In the genomic region with DNA sequence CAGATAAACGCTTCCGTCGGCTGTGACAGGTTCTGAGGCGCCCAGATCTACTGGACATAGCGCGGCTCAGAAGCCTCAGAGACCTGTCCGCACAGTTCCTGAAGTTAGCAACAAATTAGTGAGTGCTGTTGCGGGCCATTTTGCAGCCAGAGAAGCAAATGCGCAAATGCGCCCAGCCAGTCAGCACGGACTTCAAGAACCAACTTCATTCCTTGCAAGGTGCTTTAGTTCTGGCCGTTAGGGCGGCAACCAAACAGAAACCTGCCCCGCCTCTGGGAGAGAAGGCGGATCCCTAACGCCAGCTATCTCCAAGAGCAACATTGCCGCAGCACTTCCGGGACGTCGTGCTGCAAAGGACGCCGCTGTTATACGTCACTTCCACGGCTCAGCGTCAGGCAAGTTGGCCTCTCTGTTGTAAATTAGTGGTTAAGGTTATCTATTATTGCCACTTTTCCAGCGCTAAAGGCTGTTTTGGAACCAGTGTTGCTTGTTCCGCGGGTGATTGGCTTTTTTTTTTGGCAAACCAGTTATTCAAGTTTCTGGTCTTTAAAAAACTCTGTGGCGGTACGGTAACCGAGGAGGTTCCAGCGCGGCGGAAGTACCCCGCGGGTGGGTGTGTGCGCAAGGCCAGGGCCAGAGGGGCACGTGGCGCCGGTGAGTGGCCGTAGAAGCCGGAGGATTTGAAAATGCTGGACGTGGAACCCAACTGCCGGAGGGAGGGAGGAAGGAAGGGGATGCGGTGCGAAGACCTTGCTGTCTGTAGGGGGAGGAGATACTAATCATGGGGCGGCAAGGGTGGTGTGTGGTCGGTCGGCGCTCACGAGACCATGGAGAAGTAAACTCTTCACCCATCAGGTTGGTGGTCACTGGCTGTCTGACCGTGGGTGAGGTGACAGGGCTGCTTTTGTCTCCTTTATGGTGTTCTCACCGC, we compare ENCODE assay signal across 8 cellular contexts. TPM values are rescaled to one million over a fixed set of nuclear protein-coding genes. Genes with fewer than 3 reads are reported as not detected.
DNase-seq lines count a peak whose midpoint lies in the region; ATAC-seq and TF ChIP-seq lines count a peak whose summit lies in the region.

A gene (plus strand): TSS at position 612 of the 931 bp plus-strand sequence. CDS start 403 bp downstream, outside the sequence.

- no peaks in the 10 kb centered on the region for H3K27me3 Mint-ChIP-seq in IgD-negative memory B cell

- peaks cover 1% of the 10 kb centered on the region for H3K36me3 Mint-ChIP-seq in IgD-negative memory B cell

- H3K4me1 Mint-ChIP-seq in IgD-negative memory B cell: peaks cover 19 to 26% (median 24%) of the 10 kb centered on the region in 3 donors

- no peaks in the 10 kb centered on the region for H3K9me3 Mint-ChIP-seq in IgD-negative memory B cell

- DNase-seq in DMS 273 treated with DMSO at 0.1 percent for 48 hours (lab: John Stamatoyannopoulos, UW) (peak; percentile 84), OCI-M2 (lab: John Stamatoyannopoulos, UW; ENCODE audit: unreplicated experiment) (peak; percentile 81), activated T-cell treated with anti-CD3 and anti-CD28 coated beads for 4 hours (peak; percentile 80), epithelial cell of proximal tubule (ENCODE audit: low read depth) (peak; percentile 80), mucosa of gallbladder (ENCODE audit: low spot score) (peak; percentile 93)
- DNase-seq in stimulated activated CD8-positive, alpha-beta memory T cell treated with anti-CD3 and anti-CD28 coated beads, Interleukin-4, amount 100 ng/mL, for 4 hours (ENCODE audit: low read depth in 2 of 2, low spot score in 1 of 2): peak; percentile 62 to 77

- no peak for TF ChIP-seq CTCF in epithelial cell of proximal tubule (conservative IDR thresholded peaks at IDR 0.05; ENCODE audit: low read depth, low read length)

- peak within 1 kb of the TSS; percentile 98 to 99 (median 99) for H3K4me3 Mint-ChIP-seq in IgD-negative memory B cell

- peak within 1 kb of the TSS; percentile 98 for H3K4me3 ChIP-seq in epithelial cell of proximal tubule (ENCODE audit: low read depth, low read length)

- peak within 1 kb of the TSS; percentile 95 to 99 (median 99) for H3K27ac Mint-ChIP-seq in IgD-negative memory B cell

- peak; percentile 99 for ATAC-seq in GM21529 (IDR thresholded peaks at IDR 0.05; ENCODE audit: unreplicated experiment)

RNA-seq across cellular contexts. Expression of the gene that starts here (rescaled TPM):
- polyA plus RNA-seq in IgD-negative memory B cell: 19.2 TPM
- 12.7 and 27.7 TPM in 2 replicates for total RNA-seq in epithelial cell of proximal tubule
- total RNA-seq in mucosa of gallbladder: 10.0 TPM

Comparison
In these comparisons a context has a peak if more than half of its experiments do, and no peak if none do; other contexts are left out.
1. Peak in every context shown above with its lines: DNase-seq, ATAC-seq and H3K4me3 ChIP-seq.